12 cellular contexts compared by ENCODE assay signal in the genomic region with DNA sequence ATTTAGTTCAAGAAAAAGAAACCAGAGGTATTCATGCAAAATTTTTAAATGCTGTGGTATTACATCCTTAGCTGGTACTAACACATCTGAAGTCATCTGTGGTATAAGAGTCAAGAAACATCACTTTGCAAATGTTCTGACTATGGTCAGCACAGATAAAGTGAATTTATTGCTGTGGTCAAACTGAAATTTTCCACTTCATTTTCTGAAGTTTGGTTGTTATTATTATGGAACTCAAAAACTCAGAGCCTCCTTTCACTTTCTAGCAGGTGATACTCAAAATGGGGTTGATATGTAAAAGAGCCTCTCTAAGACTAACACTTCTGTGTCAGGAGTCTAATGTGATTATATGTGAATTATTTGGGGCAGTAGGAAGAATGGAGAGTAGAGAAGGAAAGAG.
DNase-seq lines count a peak whose midpoint lies in the region; ATAC-seq and TF ChIP-seq lines count a peak whose summit lies in the region.
"Had no signal": no experiment of that assay in that cellular context is flagged by ENCODE, and none has a peak within 500 bp of the region (broad histone marks: within the 10 kb centered on the region; RNA-seq: fewer than 3 reads in every experiment).

No MANE protein-coding gene starts in this region.

- H3K27me3 ChIP-seq in transverse colon, result no peaks in the 10 kb centered on the region
- H3K27me3 ChIP-seq in neuronal stem cell (ENCODE audit: control insufficient read depth in 3 of 3, insufficient read depth in 3 of 3, low read depth in 1 of 3, low read length in 3 of 3), result no peaks in the 10 kb centered on the region
- H3K27me3 ChIP-seq: dorsolateral prefrontal cortex had no signal

- no peaks in the 10 kb centered on the region for H3K27me3 Mint-ChIP-seq in activated CD8-positive, alpha-beta T cell treated with anti-CD3 and anti-CD28 coated beads for 36 hours
- H3K27me3 Mint-ChIP-seq in activated CD8-positive, alpha-beta T cell treated with anti-CD3 and anti-CD28 coated beads, Interleukin-2, amount 10 ng/mL, durations not matched to agents 7 days and 5 days (ENCODE audit: low read depth), result no peaks in the 10 kb centered on the region
- no peaks in the 10 kb centered on the region for H3K27me3 Mint-ChIP-seq in stimulated activated naive CD8-positive, alpha-beta T cell treated with anti-CD3 and anti-CD28 coated beads, Interleukin-15, Interleukin-2, amounts not matched to agents 100 ng/mL and 50 ng/mL, for 24 hours
- H3K27me3 Mint-ChIP-seq: T-cell had no signal

- H3K23ac ChIP-seq in neuronal stem cell (ENCODE audit: low read depth, low read length, poor library complexity), result no peak overlapping the region

- H3K4me2 ChIP-seq in neuronal stem cell (ENCODE audit: insufficient read depth, low read length, poor library complexity, severe bottlenecking), result no peak overlapping the region

- ATAC-seq in activated CD8-positive, alpha-beta T cell treated with anti-CD3 and anti-CD28 coated beads for 36 hours, result peak; percentile 75
- ATAC-seq in activated CD8-positive, alpha-beta T cell treated with anti-CD3 and anti-CD28 coated beads, Interleukin-2, amount 10 ng/mL, durations not matched to agents 7 days and 5 days, result no peak
- ATAC-seq in HG02623 (IDR thresholded peaks at IDR 0.05; ENCODE audit: unreplicated experiment), result peak; percentile 88
- peak; percentile 75 for ATAC-seq in HG03520 (IDR thresholded peaks at IDR 0.05; ENCODE audit: unreplicated experiment)
- ATAC-seq: T-cell had no signal

- no peak overlapping the region for H3K18ac ChIP-seq in neuronal stem cell (ENCODE audit: low read length)

- in situ Hi-C loops in transverse colon (cut with MboI; ENCODE audit: low pct_ligation_motif_present in 1 of 4, low pct_unique_long_range_greater_than_20kb in 1 of 4, low sequenced_read_pairs in 3 of 4), result no loop called here

- TF ChIP-seq EP300 in transverse colon (IDR thresholded peaks at IDR 0.05; ENCODE audit: low read depth), result no peak

- TF ChIP-seq POLR2A in transverse colon (IDR thresholded peaks at IDR 0.05), result no peak

- H3K4me1 Mint-ChIP-seq in activated CD8-positive, alpha-beta T cell treated with anti-CD3 and anti-CD28 coated beads for 36 hours (ENCODE audit: low read depth), result peaks cover 27% of the 10 kb centered on the region
- no peaks in the 10 kb centered on the region for H3K4me1 Mint-ChIP-seq in activated CD8-positive, alpha-beta T cell treated with anti-CD3 and anti-CD28 coated beads, Interleukin-2, amount 10 ng/mL, durations not matched to agents 7 days and 5 days (ENCODE audit: low read depth)
- peaks cover 24% of the 10 kb centered on the region for H3K4me1 Mint-ChIP-seq in stimulated activated naive CD8-positive, alpha-beta T cell treated with anti-CD3 and anti-CD28 coated beads, Interleukin-15, Interleukin-2, amounts not matched to agents 100 ng/mL and 50 ng/mL, for 24 hours (ENCODE audit: low read depth)

- no peak overlapping the region for H2BK120ac ChIP-seq in neuronal stem cell (ENCODE audit: low read depth, low read length)

- H4K8ac ChIP-seq in neuronal stem cell (ENCODE audit: low read depth, low read length), result no peak overlapping the region

- no peak for DNase-seq in activated CD8-positive, alpha-beta T cell treated with anti-CD3 and anti-CD28 coated beads for 36 hours
- DNase-seq in activated CD8-positive, alpha-beta T cell treated with anti-CD3 and anti-CD28 coated beads, Interleukin-2, amount 10 ng/mL, durations not matched to agents 7 days and 5 days, result no peak
- DNase-seq in transverse colon (no peak), retina (no peak), neuronal stem cell (ENCODE audit: low spot score) (no peak)
- DNase-seq: dorsolateral prefrontal cortex; NCI-H345; stimulated activated CD4-positive, alpha-beta T cell treated with anti-CD3 and anti-CD28 coated beads, Interleukin-2, amount 100 ng/mL, for 24 hours; T-cell had no signal

- no peak overlapping the region for H3K4ac ChIP-seq in neuronal stem cell (ENCODE audit: low read length)

- H2BK12ac ChIP-seq in neuronal stem cell (ENCODE audit: low read length), result no peak overlapping the region

- H3K79me1 ChIP-seq in neuronal stem cell (ENCODE audit: low read depth, low read length), result no peaks in the 10 kb centered on the region

- no peaks in the 10 kb centered on the region for H3K36me3 ChIP-seq in transverse colon
- H3K36me3 ChIP-seq in neuronal stem cell (replicated peaks in 1 of 2; ENCODE audit: control insufficient read depth in 2 of 2, insufficient read depth in 2 of 2, low read length in 2 of 2), result no peaks in the 10 kb centered on the region

- H2AFZ ChIP-seq in neuronal stem cell (ENCODE audit: low read length), result no peak overlapping the region

- no peak for TF ChIP-seq CTCF in activated CD8-positive, alpha-beta T cell treated with anti-CD3 and anti-CD28 coated beads for 36 hours (IDR thresholded peaks at IDR 0.05)
- TF ChIP-seq CTCF in transverse colon (IDR thresholded peaks at IDR 0.05), result no peak

- H3K4me1 ChIP-seq in transverse colon (no peaks in the 10 kb centered on the region), neuronal stem cell (ENCODE audit: control insufficient read depth in 2 of 2, insufficient read depth in 1 of 2, low read depth in 1 of 2, low read length in 2 of 2) (peaks cover 0 to 4% of the 10 kb centered on the region in 2 donors)

- intact Hi-C loops in activated CD8-positive, alpha-beta T cell treated with anti-CD3 and anti-CD28 coated beads for 36 hours (cut with micrococcal nuclease), result no loop called here
- intact Hi-C loops in transverse colon (cut with DNase I; ENCODE audit: low total_unique reads), result no loop called here

- H3K36me3 Mint-ChIP-seq in activated CD8-positive, alpha-beta T cell treated with anti-CD3 and anti-CD28 coated beads for 36 hours (ENCODE audit: low read depth), result peaks cover 16% of the 10 kb centered on the region
- H3K36me3 Mint-ChIP-seq in activated CD8-positive, alpha-beta T cell treated with anti-CD3 and anti-CD28 coated beads, Interleukin-2, amount 10 ng/mL, durations not matched to agents 7 days and 5 days (ENCODE audit: low read depth), result peaks cover 9% of the 10 kb centered on the region
- peaks cover 13% of the 10 kb centered on the region for H3K36me3 Mint-ChIP-seq in stimulated activated naive CD8-positive, alpha-beta T cell treated with anti-CD3 and anti-CD28 coated beads, Interleukin-15, Interleukin-2, amounts not matched to agents 100 ng/mL and 50 ng/mL, for 24 hours (ENCODE audit: low read depth)

- no peak overlapping the region for H2BK15ac ChIP-seq in neuronal stem cell (ENCODE audit: low read length)

- H3K27ac ChIP-seq in transverse colon (no peak overlapping the region), neuronal stem cell (replicated peaks; ENCODE audit: low read length) (no peak overlapping the region)
- H3K27ac ChIP-seq: dorsolateral prefrontal cortex had no signal

- CTCF ChIA-PET in activated CD8-positive, alpha-beta T cell treated with anti-CD3 and anti-CD28 coated beads for 36 hours (lab: Charles Lee), result no interaction called here
- CTCF ChIA-PET in activated CD8-positive, alpha-beta T cell treated with anti-CD3 and anti-CD28 coated beads, Interleukin-2, amount 10 ng/mL, durations not matched to agents 7 days and 5 days (lab: Charles Lee), result interaction anchor here (0.6 kb wide), 1 partner anchor 17 kb away, joined by 3 read pairs; no protein-coding TSS in a partner anchor

- no peak overlapping the region for H4K91ac ChIP-seq in neuronal stem cell (ENCODE audit: low read depth, low read length, poor library complexity)

- H3K4me3 ChIP-seq in transverse colon, result no peak overlapping the region
- H3K4me3 ChIP-seq in neuronal stem cell (ENCODE audit: low read length in 2 of 2), result no peak overlapping the region
- H3K4me3 ChIP-seq: dorsolateral prefrontal cortex had no signal

- H3K9me3 ChIP-seq in transverse colon, result no peaks in the 10 kb centered on the region
- H3K9me3 ChIP-seq in neuronal stem cell (replicated peaks in 1 of 2; ENCODE audit: control insufficient read depth in 2 of 2, insufficient read depth in 1 of 2, low read depth in 1 of 2, low read length in 2 of 2), result no peaks in the 10 kb centered on the region

- no peak overlapping the region for H2AK5ac ChIP-seq in neuronal stem cell (ENCODE audit: low read depth, low read length)

- H2BK5ac ChIP-seq in neuronal stem cell (ENCODE audit: low read length), result no peak overlapping the region

- POLR2A ChIA-PET in activated CD8-positive, alpha-beta T cell treated with anti-CD3 and anti-CD28 coated beads for 36 hours (lab: Charles Lee), result no interaction called here
- POLR2A ChIA-PET in activated CD8-positive, alpha-beta T cell treated with anti-CD3 and anti-CD28 coated beads, Interleukin-2, amount 10 ng/mL, durations not matched to agents 7 days and 5 days (lab: Charles Lee), result no interaction called here

- H3K9me3 Mint-ChIP-seq in activated CD8-positive, alpha-beta T cell treated with anti-CD3 and anti-CD28 coated beads for 36 hours, result no peaks in the 10 kb centered on the region
- no peaks in the 10 kb centered on the region for H3K9me3 Mint-ChIP-seq in activated CD8-positive, alpha-beta T cell treated with anti-CD3 and anti-CD28 coated beads, Interleukin-2, amount 10 ng/mL, durations not matched to agents 7 days and 5 days (ENCODE audit: insufficient read depth)
- peaks cover 3% of the 10 kb centered on the region for H3K9me3 Mint-ChIP-seq in stimulated activated naive CD8-positive, alpha-beta T cell treated with anti-CD3 and anti-CD28 coated beads, Interleukin-15, Interleukin-2, amounts not matched to agents 100 ng/mL and 50 ng/mL, for 24 hours

- H3K9ac ChIP-seq in neuronal stem cell (ENCODE audit: low read depth, low read length, poor library complexity), result no peak overlapping the region

- H3K14ac ChIP-seq in neuronal stem cell (ENCODE audit: low read length), result no peak overlapping the region

- H3K4me3 Mint-ChIP-seq in activated CD8-positive, alpha-beta T cell treated with anti-CD3 and anti-CD28 coated beads for 36 hours, result no peak overlapping the region
- H3K4me3 Mint-ChIP-seq in activated CD8-positive, alpha-beta T cell treated with anti-CD3 and anti-CD28 coated beads, Interleukin-2, amount 10 ng/mL, durations not matched to agents 7 days and 5 days, result no peak overlapping the region
- no peak overlapping the region for H3K4me3 Mint-ChIP-seq in stimulated activated naive CD8-positive, alpha-beta T cell treated with anti-CD3 and anti-CD28 coated beads, Interleukin-15, Interleukin-2, amounts not matched to agents 100 ng/mL and 50 ng/mL, for 24 hours
- H3K4me3 Mint-ChIP-seq: T-cell had no signal

- H3K27ac Mint-ChIP-seq in activated CD8-positive, alpha-beta T cell treated with anti-CD3 and anti-CD28 coated beads for 36 hours, result peak overlapping the region; percentile 4
- H3K27ac Mint-ChIP-seq in activated CD8-positive, alpha-beta T cell treated with anti-CD3 and anti-CD28 coated beads, Interleukin-2, amount 10 ng/mL, durations not matched to agents 7 days and 5 days, result no peak overlapping the region
- H3K27ac Mint-ChIP-seq in stimulated activated naive CD8-positive, alpha-beta T cell treated with anti-CD3 and anti-CD28 coated beads, Interleukin-15, Interleukin-2, amounts not matched to agents 100 ng/mL and 50 ng/mL, for 24 hours, result peak overlapping the region; percentile 57
